7 cellular contexts compared by ENCODE assay signal in the genomic region with DNA sequence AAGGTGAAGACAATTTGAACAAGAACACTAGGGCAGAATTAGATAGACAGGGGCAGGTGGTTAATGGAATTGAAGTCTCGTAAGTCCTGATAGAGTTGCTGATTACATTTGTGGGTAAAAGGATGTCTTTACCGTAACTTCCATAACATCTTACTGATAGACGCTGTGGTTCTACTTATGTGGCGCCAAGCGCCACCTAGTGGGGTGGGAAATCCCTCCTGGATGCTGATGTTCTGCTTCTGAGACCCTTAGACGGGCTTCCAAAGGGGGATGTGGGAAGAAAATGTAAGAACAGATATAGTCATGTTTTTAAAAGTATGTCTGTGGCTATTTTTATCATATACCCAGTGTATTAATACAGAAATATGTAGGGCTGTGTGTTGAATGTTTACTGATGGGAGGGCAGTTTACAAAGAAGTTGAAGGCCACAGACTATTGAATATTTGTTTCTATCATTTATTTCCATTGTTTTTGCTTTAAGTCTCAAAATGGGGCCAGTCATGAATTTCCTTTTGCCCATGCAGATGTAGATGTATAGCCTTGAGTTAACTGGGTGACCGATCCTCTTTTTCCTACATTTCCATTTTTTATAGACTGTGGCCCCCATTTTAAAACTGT. TPM values are rescaled to one million over a fixed set of nuclear protein-coding genes. Genes with fewer than 3 reads are reported as not detected.
DNase-seq lines count a peak whose midpoint lies in the region; ATAC-seq and TF ChIP-seq lines count a peak whose summit lies in the region.

No MANE protein-coding gene starts in this region.

- TF ChIP-seq CTCF in GM12865 (IDR thresholded peaks at IDR 0.05; ENCODE audit: insufficient read depth, low read depth, low read length, missing control alignments) = peak; percentile 62
- peak; percentile 79 for TF ChIP-seq CTCF in fibroblast of the aortic adventitia (IDR thresholded peaks at IDR 0.05; ENCODE audit: insufficient read depth, low read length)

- H3K4me3 ChIP-seq in GM12865 (ENCODE audit: low read depth, low read length) = no peak overlapping the region
- no peak overlapping the region for H3K4me3 ChIP-seq in fibroblast of the aortic adventitia (ENCODE audit: low read depth, low read length)

- DNase-seq in GM12865 (ENCODE audit: low read depth) = peak; percentile 71
- peak; percentile 19 for DNase-seq in NCI-H146 treated with DMSO at 0.1 percent for 48 hours (lab: John Stamatoyannopoulos, UW; ENCODE audit: unreplicated experiment)
- DNase-seq in activated T-cell treated with anti-CD3 and anti-CD28 coated beads for 4 hours = peak; percentile 24
- DNase-seq in fibroblast of the aortic adventitia (ENCODE audit: low read depth) = peak; percentile 37
- DNase-seq in sciatic nerve (ENCODE audit: low spot score) = peak; percentile 63

- ATAC-seq in sciatic nerve = no peak
- ATAC-seq in HG03196 (IDR thresholded peaks at IDR 0.05; ENCODE audit: unreplicated experiment) = no peak
- ATAC-seq in GM21423 (IDR thresholded peaks at IDR 0.05; ENCODE audit: unreplicated experiment) = no peak

- intact Hi-C loops in sciatic nerve (cut with DNase I) = no loop called here

RNA-seq across cellular contexts. Expression of a gene that starts 12.2 kb away (rescaled TPM):
- total RNA-seq in fibroblast of the aortic adventitia (ENCODE audit: low replicate concordance) (not detected in 2 replicates), sciatic nerve (2.8 TPM)

RNA-seq across cellular contexts. Expression of a gene that starts 27.3 kb away (rescaled TPM):
- total RNA-seq in fibroblast of the aortic adventitia (ENCODE audit: low replicate concordance) (not detected in 2 replicates), sciatic nerve (4.5 TPM)

Comparison
In these comparisons a context has a peak if more than half of its experiments do, and no peak if none do; other contexts are left out.
1. DNase-seq: peak in every context shown above with its lines; median percentile 71 in GM12865; 63 in sciatic nerve; 37 in fibroblast of the aortic adventitia; 24 in activated T-cell treated with anti-CD3 and anti-CD28 coated beads for 4 hours; 19 in NCI-H146 treated with DMSO at 0.1 percent for 48 hours.